Comparison of ENCODE assay signal across 8 cellular contexts in the genomic region with DNA sequence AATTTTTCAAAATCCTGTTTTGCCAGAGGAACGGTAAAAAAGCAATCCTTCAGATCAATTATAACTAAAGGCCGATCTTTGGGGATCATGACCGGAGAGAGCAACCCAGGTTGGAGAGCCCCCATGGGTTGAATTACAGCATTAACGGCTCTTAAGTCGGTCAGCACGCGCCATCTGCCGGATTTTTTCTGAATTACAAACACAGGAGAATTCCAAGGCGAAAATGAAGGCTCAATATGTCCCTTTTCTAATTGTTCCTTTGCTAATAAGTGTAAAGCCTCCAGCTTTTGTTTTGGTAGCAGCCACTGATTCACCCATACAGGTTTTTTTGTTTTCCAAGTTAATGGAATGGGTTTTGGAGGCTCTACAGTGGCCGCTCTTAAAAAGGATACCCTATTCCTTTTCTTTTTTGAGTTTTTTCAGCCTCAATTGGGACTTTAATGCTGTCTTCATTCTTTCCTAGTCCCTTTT. TPM values are rescaled to one million over a fixed set of nuclear protein-coding genes. Genes with fewer than 3 reads are reported as not detected.
DNase-seq lines count a peak whose midpoint lies in the region; ATAC-seq and TF ChIP-seq lines count a peak whose summit lies in the region.

No MANE protein-coding gene starts in this region.

- no peak for TF ChIP-seq POLR2A in ovary (IDR thresholded peaks at IDR 0.05)

- H3K36me3 ChIP-seq in Karpas-422 (ENCODE audit: insufficient read depth, low read length) (no peaks in the 10 kb centered on the region), ovary (no peaks in the 10 kb centered on the region), upper lobe of right lung (no peaks in the 10 kb centered on the region)

- DNase-seq in COLO668 (lab: John Stamatoyannopoulos, UW; ENCODE audit: unreplicated experiment) = peak; percentile 66
- DNase-seq in Karpas-422 = peak; percentile 94
- DNase-seq in OCI-M2 (lab: John Stamatoyannopoulos, UW; ENCODE audit: unreplicated experiment) = peak; percentile 82
- DNase-seq in activated T-cell treated with anti-CD3 and anti-CD28 coated beads for 48 hours (ENCODE audit: low read depth) = peak; percentile 31
- peak; percentile 78 for DNase-seq in fibroblast of the aortic adventitia (ENCODE audit: low read depth)
- DNase-seq in ovary = peak; percentile 53 to 80 (median 58)
- DNase-seq in upper lobe of right lung = no peak

- TF ChIP-seq CTCF in fibroblast of the aortic adventitia (IDR thresholded peaks at IDR 0.05; ENCODE audit: insufficient read depth, low read length) = peak; percentile 61
- peak; percentile 62 to 84 (median 74) for TF ChIP-seq CTCF in ovary (IDR thresholded peaks at IDR 0.05)
- TF ChIP-seq CTCF in upper lobe of right lung (IDR thresholded peaks at IDR 0.05) = peak; percentile 85

- H3K9ac ChIP-seq in Karpas-422 (ENCODE audit: low read length) = no peak overlapping the region

- H4K20me1 ChIP-seq in Karpas-422 (ENCODE audit: insufficient read depth, low read depth, low read length) = no peaks in the 10 kb centered on the region

- 6 to 8% (median 6%) methylated on average over 10 of the region's 10 CpGs for WGBS in ovary, 3 donors

- intact Hi-C loops in ovary (cut with DNase I) (no loop called here), upper lobe of right lung (cut with DNase I) (no loop called here)

- H3K9me3 ChIP-seq in Karpas-422 (ENCODE audit: low read length) = no peaks in the 10 kb centered on the region
- no peaks in the 10 kb centered on the region for H3K9me3 ChIP-seq in ovary
- no peaks in the 10 kb centered on the region for H3K9me3 ChIP-seq in upper lobe of right lung

- no peaks in the 10 kb centered on the region for H3K9me2 ChIP-seq in Karpas-422 (replicated peaks; ENCODE audit: insufficient read depth, low read length)

- no peak for ATAC-seq in upper lobe of right lung
- no peak for ATAC-seq in GM19035 (IDR thresholded peaks at IDR 0.05; ENCODE audit: unreplicated experiment)

- H3K4me1 ChIP-seq in Karpas-422 (ENCODE audit: low read length) (peaks cover 41% of the 10 kb centered on the region), ovary (ENCODE audit: insufficient read depth) (no peaks in the 10 kb centered on the region), upper lobe of right lung (peaks cover 17% of the 10 kb centered on the region)

- no peak for TF ChIP-seq EP300 in ovary (IDR thresholded peaks at IDR 0.05)

- H3K27ac ChIP-seq in Karpas-422 (ENCODE audit: low read length) (no peak overlapping the region), ovary (no peak overlapping the region), upper lobe of right lung (no peak overlapping the region)

- H3K27me3 ChIP-seq in Karpas-422 (ENCODE audit: low read length) = no peaks in the 10 kb centered on the region
- no peaks in the 10 kb centered on the region for H3K27me3 ChIP-seq in ovary
- no peaks in the 10 kb centered on the region for H3K27me3 ChIP-seq in upper lobe of right lung

- H3K79me2 ChIP-seq in Karpas-422 (ENCODE audit: low read length) = no peaks in the 10 kb centered on the region

- H2AFZ ChIP-seq in Karpas-422 (ENCODE audit: low read length) = no peak overlapping the region; the same call in 1 of the 2 replicates

- H3K4me3 ChIP-seq in Karpas-422 (ENCODE audit: low read length) = no peak overlapping the region
- no peak overlapping the region for H3K4me3 ChIP-seq in fibroblast of the aortic adventitia (ENCODE audit: low read depth, low read length)
- no peak overlapping the region for H3K4me3 ChIP-seq in ovary
- no peak overlapping the region for H3K4me3 ChIP-seq in upper lobe of right lung

- peak overlapping the region; percentile 63 for H3K4me2 ChIP-seq in Karpas-422 (ENCODE audit: low read depth, low read length, poor library complexity, severe bottlenecking)

RNA-seq across cellular contexts. Expression of a gene that starts 16.9 kb away (rescaled TPM):
- not detected in 2 replicates for total RNA-seq in Karpas-422 (2014; rRNA removed; shearing (Covaris generic); ENCODE audit: low replicate concordance)
- total RNA-seq in fibroblast of the aortic adventitia (ENCODE audit: low replicate concordance) (not detected in 2 replicates), ovary (under 1 TPM in 1 of 7 donors, not detected in 6; 0.55 TPM), upper lobe of right lung (5.0 TPM)
- polyA plus RNA-seq in ovary = not detected

RNA-seq across cellular contexts. Expression of a gene that starts 19.5 kb away (rescaled TPM):
- total RNA-seq in Karpas-422 (2014; rRNA removed; shearing (Covaris generic); ENCODE audit: low replicate concordance) = 97.6 and 104 TPM in 2 replicates
- total RNA-seq in fibroblast of the aortic adventitia (ENCODE audit: low replicate concordance) (74.7 and 102 TPM in 2 replicates), ovary (10 to 100 TPM; 60.1 to 77.9 (median 68.1) TPM), upper lobe of right lung (64.9 TPM)
- polyA plus RNA-seq in ovary = 10 to 100 TPM; 48.6 to 97.8 TPM

RNA-seq across cellular contexts. Expression of a gene that starts 30.4 kb away (rescaled TPM):
- total RNA-seq in Karpas-422 (2014; rRNA removed; shearing (Covaris generic); ENCODE audit: low replicate concordance) = 33.7 and 65.4 TPM in 2 replicates
- total RNA-seq in fibroblast of the aortic adventitia (ENCODE audit: low replicate concordance) = 23.2 and 45.6 TPM in 2 replicates
- 10 to 100 TPM; 25.3 to 61.2 (median 44.5) TPM for total RNA-seq in ovary
- 10 to 100 TPM; 36.8 to 40.0 TPM for polyA plus RNA-seq in ovary
- total RNA-seq in upper lobe of right lung = 63.7 TPM
